ENCODE assay signal across 1 cellular context in the genomic region with DNA sequence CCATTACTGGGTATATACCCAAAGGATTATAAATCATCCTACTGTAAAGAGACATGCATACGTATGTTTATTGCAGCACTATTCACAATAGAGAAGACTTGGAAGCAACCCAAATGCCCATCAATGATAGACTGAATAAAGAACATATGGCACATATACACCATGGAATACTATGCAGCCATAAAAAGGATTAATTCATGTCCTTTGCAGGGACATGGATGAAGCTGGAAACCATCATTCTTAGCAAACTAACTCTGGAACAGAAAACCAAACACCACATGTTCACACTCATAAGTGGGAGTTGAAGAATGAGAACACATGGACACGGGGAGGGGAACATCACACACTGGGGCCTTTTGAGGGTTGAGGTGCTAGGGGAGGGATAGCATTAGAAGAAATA. TPM values are rescaled to one million over a fixed set of nuclear protein-coding genes. Genes with fewer than 3 reads are reported as not detected.
"Had no signal": no experiment of that assay in that cellular context is flagged by ENCODE, and none has a peak within 500 bp of the region (broad histone marks: within the 10 kb centered on the region; RNA-seq: fewer than 3 reads in every experiment).

No MANE protein-coding gene starts in this region.

RNA-seq across cellular contexts. Expression of a gene that starts 6.3 kb away (rescaled TPM):
- total RNA-seq: left lobe of liver had no signal
